ENCODE assay signal across 9 cellular contexts in the genomic region with DNA sequence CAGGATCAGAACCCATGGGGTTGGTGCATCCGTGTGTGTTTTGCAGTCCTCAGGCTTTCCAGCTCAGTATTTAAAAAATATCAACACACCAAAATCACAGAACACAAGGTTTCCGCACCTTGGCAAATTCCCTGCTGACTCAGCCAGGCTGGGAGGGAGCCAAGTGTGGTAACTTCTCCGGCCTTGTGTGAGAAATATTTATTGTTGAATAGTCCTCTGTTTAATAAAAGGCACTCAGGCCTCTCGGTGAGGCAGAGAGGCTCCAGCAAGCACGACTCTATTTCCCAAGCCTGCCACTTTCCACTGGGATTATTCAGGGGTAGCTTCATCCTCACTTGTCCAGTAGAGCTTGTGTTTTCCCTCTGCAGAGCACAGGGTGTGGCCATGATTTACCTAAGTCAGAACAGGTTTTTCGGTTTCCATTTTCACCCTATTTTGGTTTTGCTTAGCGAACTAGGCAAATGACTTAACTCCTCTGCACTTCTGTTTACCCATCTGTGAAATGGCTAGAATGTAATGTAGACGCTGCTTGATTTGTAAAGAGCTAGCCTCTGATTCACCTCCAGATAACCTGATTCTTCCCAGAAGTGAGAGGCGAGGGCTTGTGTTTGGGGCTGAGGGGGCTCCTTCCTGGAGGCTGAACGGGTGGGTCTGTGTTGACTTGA. TPM values are rescaled to one million over a fixed set of nuclear protein-coding genes. Genes with fewer than 3 reads are reported as not detected.
DNase-seq lines count a peak whose midpoint lies in the region; ATAC-seq and TF ChIP-seq lines count a peak whose summit lies in the region.
"Had no signal": no experiment of that assay in that cellular context is flagged by ENCODE, and none has a peak within 500 bp of the region (broad histone marks: within the 10 kb centered on the region; RNA-seq: fewer than 3 reads in every experiment).

No MANE protein-coding gene starts in this region.

- H3K36me3 ChIP-seq in Panc1 (ENCODE audit: control insufficient read depth, insufficient read depth, low read length) (no peaks in the 10 kb centered on the region), tibial artery (no peaks in the 10 kb centered on the region)

- CTCF ChIA-PET in Panc1 (lab: Charles Lee), result interaction anchor here (0.6 kb wide), 1 partner anchor 292 kb away, joined by 3 read pairs; no protein-coding TSS in a partner anchor

- no peak overlapping the region for H3K27ac Mint-ChIP-seq in activated CD4-positive, alpha-beta T cell treated with anti-CD3 and anti-CD28 coated beads, Interleukin-2, amount 10 ng/mL, durations not matched to agents 24 days and 14 days

- H3K4me1 Mint-ChIP-seq in activated CD4-positive, alpha-beta T cell treated with anti-CD3 and anti-CD28 coated beads, Interleukin-2, amount 10 ng/mL, durations not matched to agents 24 days and 14 days, result peaks cover 2% of the 10 kb centered on the region

- in situ Hi-C loops in Panc1 (cut with HindIII; ENCODE audit: low pct_unique_long_range_greater_than_20kb, low sequenced_read_pairs), result no loop called here

- POLR2A ChIA-PET in Panc1 (lab: Charles Lee), result interaction anchor here (0.6 to 0.8 kb wide), 4 partner anchors 57 to 141 kb away, joined by 3 to 6 read pairs (median 4); no protein-coding TSS in a partner anchor

- TF ChIP-seq CTCF in Panc1 (IDR thresholded peaks at IDR 0.05) (no peak), tibial artery (IDR thresholded peaks at IDR 0.05) (no peak)

- DNase-seq in Panc1 (ENCODE audit: low read depth, low spot score), result no peak
- no peak for DNase-seq in left ventricle myocardium superior
- DNase-seq in tibial artery, result peak; percentile 78 to 91
- DNase-seq in activated T-cell treated with anti-CD3 and anti-CD28 coated beads, Interleukin-2, amount 50 U/mL, for 48 hours, result no peak
- no peak for DNase-seq in activated CD4-positive, alpha-beta T cell treated with anti-CD3 and anti-CD28 coated beads, Interleukin-2, amount 10 ng/mL, durations not matched to agents 24 days and 14 days
- DNase-seq in NCI-H1930 (lab: John Stamatoyannopoulos, UW), result no peak

- H3K4me3 Mint-ChIP-seq in activated CD4-positive, alpha-beta T cell treated with anti-CD3 and anti-CD28 coated beads, Interleukin-2, amount 10 ng/mL, durations not matched to agents 24 days and 14 days, result no peak overlapping the region

- H3K4me1 ChIP-seq in Panc1 (ENCODE audit: control insufficient read depth, insufficient read depth, low read length), result peaks cover 26% of the 10 kb centered on the region
- H3K4me1 ChIP-seq in tibial artery, result peaks cover 0 to 23% (median 20%) of the 10 kb centered on the region in 4 donors
- H3K4me1 ChIP-seq: parathyroid adenoma had no signal

- no peaks in the 10 kb centered on the region for H3K9me3 ChIP-seq in Panc1 (ENCODE audit: control insufficient read depth, insufficient read depth, low read depth, low read length)
- no peaks in the 10 kb centered on the region for H3K9me3 ChIP-seq in tibial artery

- H3K27ac ChIP-seq in Panc1 (ENCODE audit: low read length) (peak overlapping the region; percentile 75), tibial artery (peak overlapping the region; percentile 66 to 68)
- H3K27ac ChIP-seq: parathyroid adenoma had no signal

- peak; percentile 98 for ATAC-seq in GM18517 (IDR thresholded peaks at IDR 0.05; ENCODE audit: unreplicated experiment)
- ATAC-seq in HG02610 (IDR thresholded peaks at IDR 0.05; ENCODE audit: unreplicated experiment), result peak; percentile 90
- peak; percentile 59 for ATAC-seq in Panc1
- peak; percentile 33 for ATAC-seq in left ventricle myocardium superior

- H3K4me3 ChIP-seq in Panc1 (ENCODE audit: low read depth in 2 of 2, low read length in 2 of 2), result peak overlapping the region in 1 of 2 experiments; percentile 21; a peak in 1 of 4 replicates
- no peak overlapping the region for H3K4me3 ChIP-seq in tibial artery

- H3K9me3 Mint-ChIP-seq in activated CD4-positive, alpha-beta T cell treated with anti-CD3 and anti-CD28 coated beads, Interleukin-2, amount 10 ng/mL, durations not matched to agents 24 days and 14 days, result no peaks in the 10 kb centered on the region

- H3K27me3 Mint-ChIP-seq in activated CD4-positive, alpha-beta T cell treated with anti-CD3 and anti-CD28 coated beads, Interleukin-2, amount 10 ng/mL, durations not matched to agents 24 days and 14 days, result no peaks in the 10 kb centered on the region

- no peaks in the 10 kb centered on the region for H3K27me3 ChIP-seq in Panc1 (ENCODE audit: control insufficient read depth, insufficient read depth, low read length)
- H3K27me3 ChIP-seq in tibial artery, result no peaks in the 10 kb centered on the region

- H3K36me3 Mint-ChIP-seq in activated CD4-positive, alpha-beta T cell treated with anti-CD3 and anti-CD28 coated beads, Interleukin-2, amount 10 ng/mL, durations not matched to agents 24 days and 14 days (ENCODE audit: low read depth), result no peaks in the 10 kb centered on the region

- intact Hi-C loops in Panc1 (cut with micrococcal nuclease; ENCODE audit: unreplicated experiment), result loop anchor here (5.0 kb wide), 1 partner anchor 46 kb away; no protein-coding TSS in a partner anchor
- intact Hi-C loops in left ventricle myocardium superior (cut with micrococcal nuclease), result no loop called here
- intact Hi-C loops in tibial artery (cut with DNase I; ENCODE audit: low total_unique reads), result no loop called here
- intact Hi-C loops in activated CD4-positive, alpha-beta T cell treated with anti-CD3 and anti-CD28 coated beads, Interleukin-2, amount 10 ng/mL, durations not matched to agents 24 days and 14 days (cut with micrococcal nuclease), result no loop called here

- no TSS peak for BruUV-seq in Panc1 (replicated peaks; lab: Mats Ljungman, UMichigan)

RNA-seq across cellular contexts. Expression of a gene that starts 13.0 kb away (rescaled TPM):
- 33.2 TPM for total RNA-seq in Panc1 (2021; ENCODE audit: unreplicated experiment)
- 22.3 TPM for polyA plus RNA-seq in Panc1 (2012; ENCODE audit: insufficient read length)
- total RNA-seq in left ventricle myocardium superior, result 4.0 TPM
- total RNA-seq in activated CD4-positive, alpha-beta T cell treated with anti-CD3 and anti-CD28 coated beads, Interleukin-2, amount 10 ng/mL, durations not matched to agents 24 days and 14 days, result 0.16 and 0.36 TPM in 2 replicates

Comparison
In these comparisons a context has a peak if more than half of its experiments do, and no peak if none do; other contexts are left out.
1. ATAC-seq: peak in every context shown above with its lines; median percentile 98 in GM18517; 90 in HG02610; 59 in Panc1; 33 in left ventricle myocardium superior.
2. DNase-seq: peak in tibial artery (2 of 2); none in Panc1 (single experiment), left ventricle myocardium superior (single experiment), activated T-cell treated with anti-CD3 and anti-CD28 coated beads, Interleukin-2, amount 50 U/mL, for 48 hours (0 of 2), activated CD4-positive, alpha-beta T cell treated with anti-CD3 and anti-CD28 coated beads, Interleukin-2, amount 10 ng/mL, durations not matched to agents 24 days and 14 days (single experiment) and NCI-H1930 (0 of 2).